9 cellular contexts compared by ENCODE assay signal in genomic region chr5:55220433-55221185, GRCh38. TPM values are rescaled to one million over a fixed set of nuclear protein-coding genes. Genes with fewer than 3 reads are reported as not detected.
DNase-seq lines count a peak whose midpoint lies in the region; ATAC-seq and TF ChIP-seq lines count a peak whose summit lies in the region.
"Had no signal": no experiment of that assay in that cellular context is flagged by ENCODE, and none has a peak within 500 bp of the region (broad histone marks: within the 10 kb centered on the region; RNA-seq: fewer than 3 reads in every experiment).

No MANE protein-coding gene starts in this region.

- peaks cover 22 to 29% of the 10 kb centered on the region in 2 experiments for H3K4me1 Mint-ChIP-seq in H9
- peaks cover 11% of the 10 kb centered on the region for H3K4me1 Mint-ChIP-seq in activated T-helper 17 cell treated with anti-CD3 and anti-CD28 coated beads, Interleukin-2, amount 50 U/mL, for 72 hours

- no peak overlapping the region for H3K4ac ChIP-seq in H9 (ENCODE audit: low read depth, low read length)

- no peaks in the 10 kb centered on the region for H3K4me1 ChIP-seq in H9 (ENCODE audit: insufficient read depth, low read length)
- H3K4me1 ChIP-seq in iPS-15b (ENCODE audit: control insufficient read depth, insufficient read depth, low read length) = peaks cover 3% of the 10 kb centered on the region

- no peak overlapping the region for H3K27ac Mint-ChIP-seq in H9
- H3K27ac Mint-ChIP-seq in activated T-helper 17 cell treated with anti-CD3 and anti-CD28 coated beads, Interleukin-2, amount 50 U/mL, for 72 hours = no peak overlapping the region

- H3K9me3 Mint-ChIP-seq in H9 = peaks cover 2 to 13% of the 10 kb centered on the region in 2 experiments; a peak in 3 of 5 replicates
- no peaks in the 10 kb centered on the region for H3K9me3 Mint-ChIP-seq in activated T-helper 17 cell treated with anti-CD3 and anti-CD28 coated beads, Interleukin-2, amount 50 U/mL, for 72 hours

- no peak overlapping the region for H3K9ac ChIP-seq in H9 (ENCODE audit: extremely low read depth, insufficient read length, low read length)
- no peak overlapping the region for H3K9ac ChIP-seq in iPS-15b (ENCODE audit: low read depth, low read length)

- WGBS in H9 (ENCODE audit: extremely low coverage, insufficient read length, low lambda C conversion rate) = no CpG with 5 or more reads among the region's 62 CpGs

- no peak for TF ChIP-seq POLR2A in erythroblast (IDR thresholded peaks at IDR 0.05; ENCODE audit: low read length)

- ATAC-seq in activated T-helper 17 cell treated with anti-CD3 and anti-CD28 coated beads, Interleukin-2, amount 50 U/mL, for 72 hours (replicated peaks) = peak; percentile 28
- ATAC-seq in HG03159 (IDR thresholded peaks at IDR 0.05; ENCODE audit: unreplicated experiment) (no peak), GM21390 (IDR thresholded peaks at IDR 0.05; ENCODE audit: unreplicated experiment) (no peak)

- H3K27me3 Mint-ChIP-seq in H9 (ENCODE audit: low read depth) = peaks cover 87% of the 10 kb centered on the region
- H3K27me3 Mint-ChIP-seq in activated T-helper 17 cell treated with anti-CD3 and anti-CD28 coated beads, Interleukin-2, amount 50 U/mL, for 72 hours = peaks cover 62% of the 10 kb centered on the region

- H3K4me3 ChIP-seq in iPS-15b (ENCODE audit: low read depth, low read length) = peak overlapping the region; percentile 68
- peak overlapping the region; percentile 38 for H3K4me3 ChIP-seq in skeletal muscle cell (ENCODE audit: low read depth, low read length)
- H3K4me3 ChIP-seq: SK-N-MC had no signal

- H3K9me3 ChIP-seq in H9 (ENCODE audit: control insufficient read depth, low read depth, low read length) = no peaks in the 10 kb centered on the region
- H3K9me3 ChIP-seq in iPS-15b (ENCODE audit: control insufficient read depth, insufficient read depth, low read length) = no peaks in the 10 kb centered on the region

- no peaks in the 10 kb centered on the region for H4K20me1 ChIP-seq in H9 (ENCODE audit: control insufficient read depth, insufficient read depth, insufficient read length)

- H4K8ac ChIP-seq in H9 (replicated peaks; ENCODE audit: insufficient read length, low read depth, low read length) = no peak overlapping the region

- H3K79me1 ChIP-seq in H9 (ENCODE audit: insufficient read depth, low read depth, low read length, poor library complexity, severe bottlenecking) = no peaks in the 10 kb centered on the region

- H3K18ac ChIP-seq in H9 (ENCODE audit: insufficient read length, low read depth, low read length) = no peak overlapping the region

- H3K14ac ChIP-seq in H9 (ENCODE audit: insufficient read depth, low read length) = no peak overlapping the region

- peak; percentile 61 for TF ChIP-seq CTCF in H9 (conservative IDR thresholded peaks at IDR 0.05)

- no peak overlapping the region for H3K27ac ChIP-seq in H9 (ENCODE audit: insufficient read length, low read depth, low read length)
- H3K27ac ChIP-seq: SK-N-MC had no signal

- no peak overlapping the region for H3K56ac ChIP-seq in H9 (ENCODE audit: insufficient read length, low read depth, low read length)

- H2BK120ac ChIP-seq in H9 (ENCODE audit: low read depth, low read length, poor library complexity, severe bottlenecking) = no peak overlapping the region

- peak overlapping the region; percentile 82 to 85 for H3K4me3 Mint-ChIP-seq in H9
- H3K4me3 Mint-ChIP-seq in activated T-helper 17 cell treated with anti-CD3 and anti-CD28 coated beads, Interleukin-2, amount 50 U/mL, for 72 hours = peak overlapping the region; percentile 62

- no peak overlapping the region for H4K91ac ChIP-seq in H9 (ENCODE audit: insufficient read length, low read depth, low read length)

- no peak overlapping the region for H2AK5ac ChIP-seq in H9 (ENCODE audit: insufficient read length, low read length)

- no peaks in the 10 kb centered on the region for H3K23me2 ChIP-seq in H9 (ENCODE audit: insufficient read length, low read depth, low read length, poor library complexity, severe bottlenecking)

- no peaks in the 10 kb centered on the region for H3K36me3 ChIP-seq in iPS-15b (ENCODE audit: control insufficient read depth, insufficient read depth, low read length)

- no peak overlapping the region for H4K5ac ChIP-seq in H9 (ENCODE audit: insufficient read length, low read depth, low read length)

- no peak overlapping the region for H3T11ph ChIP-seq in H9 (ENCODE audit: low read length)

- H2BK15ac ChIP-seq in H9 (ENCODE audit: low read depth, low read length) = no peak overlapping the region

- H3K36me3 Mint-ChIP-seq in H9 (ENCODE audit: insufficient read depth in 1 of 3, low read depth in 3 of 3) = no peaks in the 10 kb centered on the region; a peak in 1 of 7 replicates
- H3K36me3 Mint-ChIP-seq in activated T-helper 17 cell treated with anti-CD3 and anti-CD28 coated beads, Interleukin-2, amount 50 U/mL, for 72 hours (ENCODE audit: low read depth) = no peaks in the 10 kb centered on the region

- H2BK5ac ChIP-seq in H9 (ENCODE audit: insufficient read length, low read length) = no peak overlapping the region

- no peaks in the 10 kb centered on the region for H3K79me2 ChIP-seq in H9 (ENCODE audit: insufficient read depth, low read length)

- H2AFZ ChIP-seq in H9 (ENCODE audit: low read length) = no peak overlapping the region

- H2BK20ac ChIP-seq in H9 (ENCODE audit: low read depth, low read length, poor library complexity, severe bottlenecking) = no peak overlapping the region

- H3K4me2 ChIP-seq in H9 (ENCODE audit: insufficient read depth, insufficient read length, low read length) = peak overlapping the region; percentile 59

- H2BK12ac ChIP-seq in H9 (ENCODE audit: insufficient read length, low read depth, low read length) = no peak overlapping the region

- DNase-seq in H9 = peak; percentile 82
- DNase-seq in skeletal muscle cell (ENCODE audit: low read depth) = no peak
- DNase-seq in NCI-H526 (lab: John Stamatoyannopoulos, UW) = no peak
- no peak for DNase-seq in erythroblast (lab: John Stamatoyannopoulos, UW)

- H3K27me3 ChIP-seq in H9 (ENCODE audit: insufficient read depth, low read length) = peaks cover 55% of the 10 kb centered on the region
- H3K27me3 ChIP-seq in iPS-15b (ENCODE audit: control insufficient read depth, insufficient read depth, low read length) = peaks cover 89% of the 10 kb centered on the region

- H3K23ac ChIP-seq in H9 (ENCODE audit: insufficient read length, low read depth, low read length) = no peak overlapping the region

RNA-seq across cellular contexts. Expression of gene MCIDAS, which starts 6.5 kb away (rescaled TPM):
- 0.26 and 0.39 TPM in 2 replicates for total RNA-seq in H9 (2021)
- total RNA-seq in activated T-helper 17 cell treated with anti-CD3 and anti-CD28 coated beads, Interleukin-2, amount 50 U/mL, for 72 hours = under 1 TPM in 1 of 2 donors, not detected in 1; 0.16 TPM

RNA-seq across cellular contexts. Expression of gene CCNO, which starts 12.8 kb away (rescaled TPM):
- 0.24 and 0.42 TPM in 2 replicates for total RNA-seq in H9 (2021)
- not detected for total RNA-seq in activated T-helper 17 cell treated with anti-CD3 and anti-CD28 coated beads, Interleukin-2, amount 50 U/mL, for 72 hours

RNA-seq across cellular contexts. Expression of gene CDC20B, which starts 47.6 kb away (rescaled TPM):
- total RNA-seq in H9 (2021) = 0.18 and 0.26 TPM in 2 replicates
- total RNA-seq in activated T-helper 17 cell treated with anti-CD3 and anti-CD28 coated beads, Interleukin-2, amount 50 U/mL, for 72 hours = not detected
